Comparison of ENCODE assay signal across 22 cellular contexts in genomic region chr7:27947581-27948278, GRCh38.
DNase-seq lines count a peak whose midpoint lies in the region; ATAC-seq and TF ChIP-seq lines count a peak whose summit lies in the region.
"Had no signal": no experiment of that assay in that cellular context is flagged by ENCODE, and none has a peak within 500 bp of the region (broad histone marks: within the 10 kb centered on the region; RNA-seq: fewer than 3 reads in every experiment).

No MANE protein-coding gene starts in this region.

- peaks cover 26% of the 10 kb centered on the region for H3K4me1 ChIP-seq in GM23248 (ENCODE audit: insufficient read depth)
- H3K4me1 ChIP-seq: ascending aorta had no signal

- H3K36me3 Mint-ChIP-seq in activated T-cell treated with anti-CD3 and anti-CD28 coated beads, Interleukin-2, amount 50 U/mL, for 72 hours (ENCODE audit: insufficient read depth in 2 of 2) = no peaks in the 10 kb centered on the region

- no peaks in the 10 kb centered on the region for H4K20me1 ChIP-seq in GM23248 (ENCODE audit: insufficient read depth)
- H4K20me1 ChIP-seq: BLaER1 had no signal

- peak overlapping the region; percentile 53 for H3K4me2 ChIP-seq in GM23248 (ENCODE audit: unreplicated experiment)

- no peaks in the 10 kb centered on the region for H3K9me3 ChIP-seq in GM23248 (ENCODE audit: low read depth)
- H3K9me3 ChIP-seq: ascending aorta, BLaER1 had no signal

- WGBS in GM23248 (ENCODE audit: low coverage in 1 of 2, low lambda C conversion rate in 2 of 2, missing lambda C conversion rate in 2 of 2), 2 experiments = 27 to 34% methylated on average over 7 of the region's 7 CpGs

- peak; percentile 72 for DNase-seq in GM23248
- peak; percentile 32 for DNase-seq in RPMI7951 (ENCODE audit: low read depth)
- peak; percentile 34 for DNase-seq in fibroblast of mammary gland (ENCODE audit: low read depth)
- peak; percentile 7 for DNase-seq in occipital lobe (lab: John Stamatoyannopoulos, UW)
- no peak for DNase-seq in cerebellum (ENCODE audit: low spot score)
- no peak for DNase-seq in DMS153 treated with DMSO at 0.1 percent for 48 hours (lab: John Stamatoyannopoulos, UW; ENCODE audit: unreplicated experiment)
- DNase-seq in activated T-cell treated with anti-CD3 and anti-CD28 coated beads, Interleukin-2, amount 50 U/mL, for 72 hours = no peak
- DNase-seq: activated naive CD4-positive, alpha-beta T cell; DMS153; erythroblast; left colon; NCI-H2081 treated with DMSO at 0.1 percent for 48 hours; NCI-H774; stimulated activated CD4-positive, alpha-beta T cell treated with anti-CD3 and anti-CD28 coated beads, Interleukin-12 subunit alpha, Interleukin-12 subunit beta, amount 100 ng/mL, for 4 hours had no signal

- H3K36me3 ChIP-seq in GM23248 (ENCODE audit: low read depth) = no peaks in the 10 kb centered on the region
- H3K36me3 ChIP-seq: ascending aorta, BLaER1 had no signal

- H3K4me3 Mint-ChIP-seq in activated T-cell treated with anti-CD3 and anti-CD28 coated beads, Interleukin-2, amount 50 U/mL, for 72 hours = no peak overlapping the region
- H3K4me3 Mint-ChIP-seq: dendritic cell treated with granulocyte-macrophage colony-stimulating factor and Interleukin-4, amounts not matched to agents 40 ng/mL and 50 ng/mL, for 4 days; stimulated activated memory B cell treated with anti-CD40 and anti-IgM and Interleukin-4, amounts not matched to agents 10 μg/mL and 1 μg/mL and 100 μg/mL, for 72 hours had no signal

- H3K27me3 Mint-ChIP-seq in activated T-cell treated with anti-CD3 and anti-CD28 coated beads, Interleukin-2, amount 50 U/mL, for 72 hours (ENCODE audit: low read depth) = no peaks in the 10 kb centered on the region
- H3K27me3 Mint-ChIP-seq: dendritic cell treated with granulocyte-macrophage colony-stimulating factor and Interleukin-4, amounts not matched to agents 40 ng/mL and 50 ng/mL, for 4 days; progenitor cell of endocrine pancreas; stimulated activated memory B cell treated with anti-CD40 and anti-IgM and Interleukin-4, amounts not matched to agents 10 μg/mL and 1 μg/mL and 100 μg/mL, for 72 hours had no signal

- no peak overlapping the region for H3K27ac ChIP-seq in GM23248
- H3K27ac ChIP-seq: ascending aorta, BLaER1, RWPE1 had no signal

- ATAC-seq in HG02840 (IDR thresholded peaks at IDR 0.05; ENCODE audit: low FRiP score, unreplicated experiment) = no peak
- no peak for ATAC-seq in activated T-cell treated with anti-CD3 and anti-CD28 coated beads, Interleukin-2, amount 50 U/mL, for 72 hours (replicated peaks in 1 of 2)
- ATAC-seq: activated CD4-positive, CD25-positive, alpha-beta regulatory T cell treated with anti-CD3 and anti-CD28 coated beads, Interleukin-2, amount 50 U/mL, for 24 hours; left colon; stimulated activated memory B cell treated with anti-CD40 and anti-IgM and Interleukin-4, amounts not matched to agents 10 μg/mL and 1 μg/mL and 100 μg/mL, for 72 hours had no signal

- no peaks in the 10 kb centered on the region for H3K9me3 Mint-ChIP-seq in activated T-cell treated with anti-CD3 and anti-CD28 coated beads, Interleukin-2, amount 50 U/mL, for 72 hours
- H3K9me3 Mint-ChIP-seq: dendritic cell treated with granulocyte-macrophage colony-stimulating factor and Interleukin-4, amounts not matched to agents 40 ng/mL and 50 ng/mL, for 4 days; stimulated activated memory B cell treated with anti-CD40 and anti-IgM and Interleukin-4, amounts not matched to agents 10 μg/mL and 1 μg/mL and 100 μg/mL, for 72 hours had no signal

- no peaks in the 10 kb centered on the region for H3K9me2 ChIP-seq in GM23248 (ENCODE audit: insufficient read depth)

- in situ Hi-C loops in GM23248 (cut with MboI) = no loop called here

- no peak overlapping the region for H3K9ac ChIP-seq in GM23248
- H3K9ac ChIP-seq: BLaER1 had no signal

- H3K27me3 ChIP-seq in GM23248 (replicated peaks; ENCODE audit: insufficient read depth) = no peaks in the 10 kb centered on the region
- H3K27me3 ChIP-seq: ascending aorta, BLaER1 had no signal

- H3K27ac Mint-ChIP-seq in activated T-cell treated with anti-CD3 and anti-CD28 coated beads, Interleukin-2, amount 50 U/mL, for 72 hours = no peak overlapping the region
- H3K27ac Mint-ChIP-seq: dendritic cell treated with granulocyte-macrophage colony-stimulating factor and Interleukin-4, amounts not matched to agents 40 ng/mL and 50 ng/mL, for 4 days; progenitor cell of endocrine pancreas; stimulated activated memory B cell treated with anti-CD40 and anti-IgM and Interleukin-4, amounts not matched to agents 10 μg/mL and 1 μg/mL and 100 μg/mL, for 72 hours had no signal

- TF ChIP-seq CTCF in fibroblast of mammary gland (conservative IDR thresholded peaks at IDR 0.05; ENCODE audit: control insufficient read depth, insufficient read depth, low read depth, low read length) = no peak

- H2AFZ ChIP-seq in GM23248 = no peak overlapping the region

- peaks cover 8% of the 10 kb centered on the region; the same call in 1 of the 2 replicates for H3K79me2 ChIP-seq in GM23248 (ENCODE audit: insufficient read depth)

- peaks cover 13% of the 10 kb centered on the region; the same call in 1 of the 2 replicates for H3F3A ChIP-seq in GM23248 (ENCODE audit: insufficient read depth)

- peaks cover 8% of the 10 kb centered on the region for H3K4me1 Mint-ChIP-seq in activated T-cell treated with anti-CD3 and anti-CD28 coated beads, Interleukin-2, amount 50 U/mL, for 72 hours (ENCODE audit: low read depth)

- H3K4me3 ChIP-seq in GM23248 = no peak overlapping the region
- H3K4me3 ChIP-seq in fibroblast of mammary gland (ENCODE audit: control insufficient read depth, low read depth, low read length) = no peak overlapping the region
- H3K4me3 ChIP-seq: ascending aorta, BLaER1 had no signal

Comparison
In these comparisons a context has a peak if more than half of its experiments do, and no peak if none do; other contexts are left out.
1. DNase-seq: peak in GM23248 (single experiment), RPMI7951 (single experiment), fibroblast of mammary gland (single experiment) and occipital lobe (single experiment); none in cerebellum (single experiment), DMS153 treated with DMSO at 0.1 percent for 48 hours (single experiment) and activated T-cell treated with anti-CD3 and anti-CD28 coated beads, Interleukin-2, amount 50 U/mL, for 72 hours (0 of 2).